16 cellular contexts compared by ENCODE assay signal in genomic region chr17:81229666-81229920, GRCh38. TPM values are rescaled to one million over a fixed set of nuclear protein-coding genes. Genes with fewer than 3 reads are reported as not detected.
DNase-seq lines count a peak whose midpoint lies in the region; ATAC-seq and TF ChIP-seq lines count a peak whose summit lies in the region.
"Had no signal": no experiment of that assay in that cellular context is flagged by ENCODE, and none has a peak within 500 bp of the region (broad histone marks: within the 10 kb centered on the region; RNA-seq: fewer than 3 reads in every experiment).

No MANE protein-coding gene starts in this region.

- no peak overlapping the region for H3K4me3 Mint-ChIP-seq in dendritic cell treated with granulocyte-macrophage colony-stimulating factor and Interleukin-4, amounts not matched to agents 40 ng/mL and 50 ng/mL, for 4 days
- H3K4me3 Mint-ChIP-seq in stimulated activated effector memory CD8-positive, alpha-beta T cell treated with anti-CD3 and anti-CD28 coated beads, Interleukin-12 subunit alpha, Interleukin-12 subunit beta, amount 100 ng/mL, for 72 hours: no peak overlapping the region
- H3K4me3 Mint-ChIP-seq: HFFc6 had no signal

- no peaks in the 10 kb centered on the region for H3K27me3 Mint-ChIP-seq in dendritic cell treated with granulocyte-macrophage colony-stimulating factor and Interleukin-4, amounts not matched to agents 40 ng/mL and 50 ng/mL, for 4 days
- H3K27me3 Mint-ChIP-seq: CD4-positive, alpha-beta memory T cell had no signal

- H3K36me3 ChIP-seq in left ventricle myocardium inferior: peaks cover 44% of the 10 kb centered on the region

- no peaks in the 10 kb centered on the region for H3K9me3 Mint-ChIP-seq in dendritic cell treated with granulocyte-macrophage colony-stimulating factor and Interleukin-4, amounts not matched to agents 40 ng/mL and 50 ng/mL, for 4 days
- H3K9me3 Mint-ChIP-seq in stimulated activated effector memory CD8-positive, alpha-beta T cell treated with anti-CD3 and anti-CD28 coated beads, Interleukin-12 subunit alpha, Interleukin-12 subunit beta, amount 100 ng/mL, for 72 hours: no peaks in the 10 kb centered on the region
- H3K9me3 Mint-ChIP-seq: HFFc6 had no signal

- H3K9me3 ChIP-seq in right cardiac atrium (ENCODE audit: control insufficient read depth, low read length): no peaks in the 10 kb centered on the region
- peaks cover 8% of the 10 kb centered on the region for H3K9me3 ChIP-seq in left ventricle myocardium inferior (replicated peaks)

- 94% methylated on average over 14 of the region's 14 CpGs for WGBS in right cardiac atrium

- peaks cover 40% of the 10 kb centered on the region for H3K4me1 Mint-ChIP-seq in dendritic cell treated with granulocyte-macrophage colony-stimulating factor and Interleukin-4, amounts not matched to agents 40 ng/mL and 50 ng/mL, for 4 days (ENCODE audit: low read depth)
- peaks cover 20% of the 10 kb centered on the region for H3K4me1 Mint-ChIP-seq in stimulated activated effector memory CD8-positive, alpha-beta T cell treated with anti-CD3 and anti-CD28 coated beads, Interleukin-12 subunit alpha, Interleukin-12 subunit beta, amount 100 ng/mL, for 72 hours

- DNase-seq in right cardiac atrium (peak in 2 of 3 donors; percentile 4 to 45), left ventricle myocardium inferior (no peak), DMS53 (lab: John Stamatoyannopoulos, UW) (no peak)
- DNase-seq in stimulated activated effector memory CD8-positive, alpha-beta T cell treated with anti-CD3 and anti-CD28 coated beads, Interleukin-12 subunit alpha, Interleukin-12 subunit beta, amount 100 ng/mL, for 72 hours (ENCODE audit: low spot score in 2 of 2): no peak
- DNase-seq: 8988T; ACHN; C1 segment of cervical spinal cord; CD4-positive, alpha-beta memory T cell; DMS79 treated with DMSO at 0.1 percent for 48 hours; EL; HCEC 1CT; HFFc6; KBM-7 had no signal

- H3K27me3 ChIP-seq in right cardiac atrium (ENCODE audit: control insufficient read depth, insufficient read depth) (no peaks in the 10 kb centered on the region), left ventricle myocardium inferior (ENCODE audit: low read depth) (no peaks in the 10 kb centered on the region)

- no peak overlapping the region for H3K27ac ChIP-seq in right cardiac atrium (ENCODE audit: low read length)
- no peak overlapping the region for H3K27ac ChIP-seq in left ventricle myocardium inferior (replicated peaks)

- no peak overlapping the region for H3K4me3 ChIP-seq in right cardiac atrium (ENCODE audit: low read length)
- H3K4me3 ChIP-seq in left ventricle myocardium inferior: no peak overlapping the region

- intact Hi-C loops in right cardiac atrium (cut with DNase I) (no loop called here), left ventricle myocardium inferior (cut with micrococcal nuclease) (no loop called here)
- intact Hi-C loops in dendritic cell treated with granulocyte-macrophage colony-stimulating factor and Interleukin-4, amounts not matched to agents 40 ng/mL and 50 ng/mL, for 4 days (cut with micrococcal nuclease): no loop called here

- TF ChIP-seq CTCF in left ventricle myocardium inferior (IDR thresholded peaks at IDR 0.05; ENCODE audit: borderline replicate concordance): no peak

- peaks cover 56% of the 10 kb centered on the region for H3K36me3 Mint-ChIP-seq in dendritic cell treated with granulocyte-macrophage colony-stimulating factor and Interleukin-4, amounts not matched to agents 40 ng/mL and 50 ng/mL, for 4 days (ENCODE audit: low read depth)
- peaks cover 8% of the 10 kb centered on the region for H3K36me3 Mint-ChIP-seq in stimulated activated effector memory CD8-positive, alpha-beta T cell treated with anti-CD3 and anti-CD28 coated beads, Interleukin-12 subunit alpha, Interleukin-12 subunit beta, amount 100 ng/mL, for 72 hours

- ATAC-seq in right cardiac atrium: no peak
- no peak for ATAC-seq in stimulated activated effector memory CD8-positive, alpha-beta T cell treated with anti-CD3 and anti-CD28 coated beads, Interleukin-12 subunit alpha, Interleukin-12 subunit beta, amount 100 ng/mL, for 72 hours
- ATAC-seq in HG02798 (IDR thresholded peaks at IDR 0.05; ENCODE audit: poor library complexity, unreplicated experiment): no peak
- ATAC-seq in HG03565 (IDR thresholded peaks at IDR 0.05; ENCODE audit: unreplicated experiment): no peak

- H3K4me1 ChIP-seq in right cardiac atrium (ENCODE audit: control insufficient read depth, insufficient read depth, low read length) (no peaks in the 10 kb centered on the region), left ventricle myocardium inferior (no peaks in the 10 kb centered on the region)

- peak overlapping the region; percentile 14 for H3K27ac Mint-ChIP-seq in dendritic cell treated with granulocyte-macrophage colony-stimulating factor and Interleukin-4, amounts not matched to agents 40 ng/mL and 50 ng/mL, for 4 days
- peak overlapping the region; percentile 30 for H3K27ac Mint-ChIP-seq in stimulated activated effector memory CD8-positive, alpha-beta T cell treated with anti-CD3 and anti-CD28 coated beads, Interleukin-12 subunit alpha, Interleukin-12 subunit beta, amount 100 ng/mL, for 72 hours
- H3K27ac Mint-ChIP-seq: CD4-positive, alpha-beta memory T cell; HFFc6 had no signal

RNA-seq across cellular contexts. Expression of gene CEP131, which starts 6.8 kb away (rescaled TPM):
- 1 to 10 TPM; 4.6 to 5.9 (median 5.2) TPM for total RNA-seq in right cardiac atrium
- polyA plus RNA-seq in right cardiac atrium: 7.4 TPM
- 7.6 TPM for total RNA-seq in left ventricle myocardium inferior

RNA-seq across cellular contexts. Expression of gene TEPSIN, which starts 9.3 kb away (rescaled TPM):
- total RNA-seq in right cardiac atrium (10 to 100 TPM; 12.5 to 17.7 (median 14.2) TPM), left ventricle myocardium inferior (15.9 TPM)
- 12.6 TPM for polyA plus RNA-seq in right cardiac atrium

RNA-seq across cellular contexts. Expression of gene NDUFAF8, which starts 9.5 kb away (rescaled TPM):
- total RNA-seq in right cardiac atrium (10 to 100 TPM; 51.5 to 75.4 (median 62.5) TPM), left ventricle myocardium inferior (61.5 TPM)
- 55.0 TPM for polyA plus RNA-seq in right cardiac atrium

Comparison
In these comparisons a context has a peak if more than half of its experiments do, and no peak if none do; other contexts are left out.
1. DNase-seq: peak in right cardiac atrium (2 of 3); none in left ventricle myocardium inferior (single experiment), stimulated activated effector memory CD8-positive, alpha-beta T cell treated with anti-CD3 and anti-CD28 coated beads, Interleukin-12 subunit alpha, Interleukin-12 subunit beta, amount 100 ng/mL, for 72 hours (0 of 2) and DMS53 (single experiment).